ENCODE assay signal across 24 cellular contexts in genomic region chrY:15561501-15562289, GRCh38.
"Had no signal": no experiment of that assay in that cellular context is flagged by ENCODE, and none has a peak within 500 bp of the region (broad histone marks: within the 10 kb centered on the region; RNA-seq: fewer than 3 reads in every experiment).

No MANE protein-coding gene starts in this region.

- ATAC-seq: effector memory CD8-positive, alpha-beta T cell; esophagus mucosa; gastroesophageal sphincter; heart right ventricle; left lobe of liver; mucosa of descending colon; natural killer cell treated with Interleukin-12 subunit alpha and Interleukin-12 subunit beta and Interleukin-15 and Interleukin-18, amount 100 ng/mL, for 72 hours; pancreas; right lobe of liver; stimulated activated naive B cell treated with anti-CD40 and anti-IgM and Interleukin-4, amounts not matched to agents 10 μg/mL and 1 μg/mL and 100 μg/mL, for 72 hours had no signal

- DNase-seq: cortex of kidney; effector memory CD8-positive, alpha-beta T cell; foreskin fibroblast; glutamatergic neuron; heart right ventricle; hypothalamus; immature natural killer cell; islet precursor cell; mucosa of descending colon; naive B cell; pancreas; right lobe of liver; small intestine; stimulated activated CD4-positive, alpha-beta T cell treated with anti-CD3 and anti-CD28 coated beads, Interleukin-15, amount 100 ng/mL, for 24 hours; stimulated activated CD4-positive, alpha-beta T cell treated with anti-CD3 and anti-CD28 coated beads, Interleukin-2, amount 100 ng/mL, for 48 hours; stimulated activated naive B cell treated with anti-CD40 and anti-IgM and Interleukin-4, amounts not matched to agents 10 μg/mL and 1 μg/mL and 100 μg/mL, for 72 hours; upper lobe of left lung had no signal

- H3K4me3 ChIP-seq: gastroesophageal sphincter, heart right ventricle, lung, mucosa of descending colon, pancreas, right lobe of liver, thoracic aorta, tibial nerve, upper lobe of left lung had no signal
